Comparison of ENCODE assay signal across 13 cellular contexts in the genomic region with DNA sequence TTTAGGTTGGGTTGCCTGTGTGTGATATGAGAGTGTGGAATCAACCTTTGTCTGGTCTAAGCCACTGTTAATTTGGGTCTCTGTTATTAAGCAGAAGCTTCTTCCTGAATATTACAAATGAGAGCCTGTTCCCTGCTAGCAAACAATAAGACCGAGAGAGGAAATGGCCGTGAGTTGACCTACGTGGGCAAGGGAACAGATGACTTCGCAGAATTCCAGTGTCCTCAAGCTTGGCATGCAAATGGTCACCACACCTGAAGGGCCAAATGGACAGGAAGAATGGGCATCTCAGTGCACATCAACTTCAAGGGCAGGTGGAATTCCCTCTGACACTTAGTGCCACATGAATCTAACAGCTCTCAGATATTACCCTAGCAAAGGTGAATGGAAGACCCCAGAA.
"Had no signal": no experiment of that assay in that cellular context is flagged by ENCODE, and none has a peak within 500 bp of the region (broad histone marks: within the 10 kb centered on the region; RNA-seq: fewer than 3 reads in every experiment).

No MANE protein-coding gene starts in this region.

- H3K9me3 ChIP-seq: suprapubic skin had no signal

- H3K27ac ChIP-seq: cardiac muscle cell, epithelial cell of prostate, suprapubic skin, WERI-Rb-1 had no signal

- H3K27me3 ChIP-seq: cardiac muscle cell had no signal

- ATAC-seq: left cardiac atrium; stimulated activated naive CD8-positive, alpha-beta T cell treated with anti-CD3 and anti-CD28 coated beads, Interleukin-15, Interleukin-2, amounts not matched to agents 100 U/mL and 50 U/mL, for 24 hours; T-helper 17 cell had no signal

- H3K4me1 ChIP-seq: suprapubic skin had no signal

- H3K36me3 ChIP-seq: cardiac muscle cell, suprapubic skin, WERI-Rb-1 had no signal

- H3K4me3 ChIP-seq: cardiac muscle cell, suprapubic skin had no signal

- DNase-seq: activated CD4-positive, alpha-beta T cell treated with anti-CD3 and anti-CD28 coated beads, Interleukin-2, amount 50 U/mL, for 48 hours; amniotic stem cell; immature natural killer cell; left cardiac atrium; nephron progenitor cell; nucleus accumbens; stimulated activated naive CD8-positive, alpha-beta T cell treated with anti-CD3 and anti-CD28 coated beads, Interleukin-15, Interleukin-2, amounts not matched to agents 100 U/mL and 50 U/mL, for 24 hours; T-helper 17 cell; trophoblast cell; WERI-Rb-1 had no signal
